21 cellular contexts compared by ENCODE assay signal in the genomic region with DNA sequence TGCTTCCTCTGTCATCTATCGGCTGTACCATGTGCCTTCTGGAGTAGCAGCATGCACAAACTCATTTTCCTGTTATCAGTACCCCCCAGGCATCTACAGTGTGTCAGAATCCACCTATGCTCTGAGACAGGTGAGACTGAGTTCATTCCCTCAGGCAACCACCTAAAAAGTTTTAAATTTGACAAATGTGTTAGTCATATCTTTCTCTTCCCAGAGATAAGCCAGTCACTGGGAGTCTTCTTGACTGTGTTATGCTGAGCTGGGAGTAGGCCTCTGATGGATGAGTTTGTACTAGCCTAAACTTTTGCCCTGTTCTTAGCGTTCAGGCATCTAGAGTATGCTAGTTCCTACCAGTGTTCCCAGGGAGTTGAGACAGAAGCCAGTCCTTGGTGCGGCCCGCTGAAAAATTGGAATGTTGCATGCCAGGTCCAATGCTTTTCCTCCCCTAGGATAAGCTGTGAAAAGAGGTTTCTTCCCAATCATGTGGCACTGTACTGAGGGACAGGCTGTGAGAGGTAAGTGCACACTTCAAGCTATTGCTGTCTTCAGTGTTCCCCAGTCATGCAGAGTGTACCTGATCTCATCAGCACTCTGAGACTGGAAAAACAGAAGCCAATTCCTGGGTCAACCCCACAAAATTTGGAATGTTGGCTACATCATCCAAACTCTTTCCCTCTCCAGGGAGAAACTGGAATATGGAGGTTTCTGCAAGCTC.
"Had no signal": no experiment of that assay in that cellular context is flagged by ENCODE, and none has a peak within 500 bp of the region (broad histone marks: within the 10 kb centered on the region; RNA-seq: fewer than 3 reads in every experiment).

No MANE protein-coding gene starts in this region.

- H3K36me3 Mint-ChIP-seq: naive B cell had no signal

- H3K27ac Mint-ChIP-seq: activated CD8-positive, alpha-beta T cell treated with anti-CD3 and anti-CD28 coated beads for 36 hours; activated naive CD4-positive, alpha-beta T cell treated with anti-CD3 and anti-CD28 coated beads for 36 hours; activated T-helper 2 cell treated with anti-CD3 and anti-CD28 coated beads, Interferon-gamma antibody, Interleukin-2, Interleukin-4, amounts not matched to agents 10 μg/mL and 5 μg/mL and 100 μg/mL, durations not matched to agents 14 hours and 24 hours and 36 hours; naive B cell had no signal

- H3K9me3 ChIP-seq: pancreas, suprapubic skin, upper lobe of right lung had no signal

- ATAC-seq: activated CD8-positive, alpha-beta T cell treated with anti-CD3 and anti-CD28 coated beads for 36 hours; left ventricle myocardium superior; pancreas; sciatic nerve; stimulated activated naive CD8-positive, alpha-beta T cell treated with anti-CD3 and anti-CD28 coated beads, Interleukin-15, amount 100 ng/mL, for 72 hours; upper lobe of right lung had no signal

- H3K4me3 ChIP-seq: coronary artery, pancreas, smooth muscle cell, suprapubic skin, upper lobe of right lung had no signal

- H3K27ac ChIP-seq: brain microvascular endothelial cell, coronary artery, pancreas, suprapubic skin, upper lobe of right lung had no signal

- DNase-seq: activated CD4-positive, alpha-beta T cell treated with anti-CD3 and anti-CD28 coated beads for 48 hours; activated CD4-positive, CD25-positive, alpha-beta regulatory T cell; activated CD8-positive, alpha-beta T cell treated with anti-CD3 and anti-CD28 coated beads for 36 hours; activated naive CD4-positive, alpha-beta T cell treated with anti-CD3 and anti-CD28 coated beads for 36 hours; activated T-cell treated with anti-CD3 and anti-CD28 coated beads, Interleukin-2, amount 50 U/mL, for 1 hour; aorta; brain microvascular endothelial cell; head of caudate nucleus; left ventricle myocardium superior; naive B cell; pancreas; stimulated activated CD4-positive, alpha-beta T cell treated with anti-CD3 and anti-CD28 coated beads, Interleukin-4, amount 100 ng/mL, for 1 hour; stimulated activated naive CD8-positive, alpha-beta T cell treated with anti-CD3 and anti-CD28 coated beads, Interleukin-15, amount 100 ng/mL, for 72 hours; T-helper 1 cell; T-helper 9 cell; upper lobe of right lung had no signal

- H3K4me1 ChIP-seq: pancreas, suprapubic skin, upper lobe of right lung had no signal

- H3K27me3 ChIP-seq: brain microvascular endothelial cell, pancreas, suprapubic skin, upper lobe of right lung had no signal

- H3K27me3 Mint-ChIP-seq: activated CD8-positive, alpha-beta T cell treated with anti-CD3 and anti-CD28 coated beads for 36 hours; naive B cell; stimulated activated naive CD8-positive, alpha-beta T cell treated with anti-CD3 and anti-CD28 coated beads, Interleukin-15, amount 100 ng/mL, for 72 hours had no signal

- H3K4me3 Mint-ChIP-seq: activated CD8-positive, alpha-beta T cell treated with anti-CD3 and anti-CD28 coated beads for 36 hours; activated naive CD4-positive, alpha-beta T cell treated with anti-CD3 and anti-CD28 coated beads for 36 hours; stimulated activated naive CD8-positive, alpha-beta T cell treated with anti-CD3 and anti-CD28 coated beads, Interleukin-15, amount 100 ng/mL, for 72 hours had no signal

- H3K4me2 ChIP-seq: smooth muscle cell had no signal

- H3K36me3 ChIP-seq: brain microvascular endothelial cell, pancreas, suprapubic skin, upper lobe of right lung had no signal

- H3K9me3 Mint-ChIP-seq: activated naive CD4-positive, alpha-beta T cell treated with anti-CD3 and anti-CD28 coated beads for 36 hours; activated T-helper 2 cell treated with anti-CD3 and anti-CD28 coated beads, Interferon-gamma antibody, Interleukin-2, Interleukin-4, amounts not matched to agents 10 μg/mL and 5 μg/mL and 100 μg/mL, durations not matched to agents 14 hours and 24 hours and 36 hours; stimulated activated naive CD8-positive, alpha-beta T cell treated with anti-CD3 and anti-CD28 coated beads, Interleukin-15, amount 100 ng/mL, for 72 hours had no signal

- H3K4me1 Mint-ChIP-seq: naive B cell; stimulated activated naive CD8-positive, alpha-beta T cell treated with anti-CD3 and anti-CD28 coated beads, Interleukin-15, amount 100 ng/mL, for 72 hours had no signal
